17 cellular contexts compared by ENCODE assay signal in the genomic region with DNA sequence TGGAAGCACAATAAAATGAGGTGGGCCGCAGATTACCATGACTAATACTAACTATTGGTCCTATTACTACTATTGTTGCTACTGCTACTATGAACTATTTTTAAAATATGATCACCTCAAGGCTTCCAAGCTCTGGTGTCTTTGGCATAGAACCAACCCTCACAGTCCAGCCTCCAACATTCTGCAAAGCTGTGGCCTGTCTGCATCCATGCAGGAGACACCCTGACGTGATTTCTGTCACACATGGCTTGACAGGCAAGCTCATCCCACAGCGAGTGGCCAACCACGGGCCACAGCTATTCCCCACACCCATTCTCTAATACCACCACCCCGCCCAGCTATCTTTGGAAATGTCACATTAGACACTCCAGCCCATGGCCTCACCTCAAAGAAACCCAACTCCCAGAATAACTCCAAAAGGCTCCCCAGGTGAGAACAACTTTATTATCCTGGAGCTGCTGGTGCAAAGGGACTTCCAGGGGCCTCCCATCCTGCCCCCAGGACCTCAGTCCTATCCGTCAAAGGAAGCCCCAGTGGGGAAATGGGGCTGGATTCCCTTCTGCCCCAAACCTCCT. TPM values are rescaled to one million over a fixed set of nuclear protein-coding genes. Genes with fewer than 3 reads are reported as not detected.
DNase-seq lines count a peak whose midpoint lies in the region; ATAC-seq and TF ChIP-seq lines count a peak whose summit lies in the region.
"Had no signal": no experiment of that assay in that cellular context is flagged by ENCODE, and none has a peak within 500 bp of the region (broad histone marks: within the 10 kb centered on the region; RNA-seq: fewer than 3 reads in every experiment).

No MANE protein-coding gene starts in this region.

- H3K4me2 ChIP-seq in smooth muscle cell = no peak overlapping the region

- no peak overlapping the region for H2AFZ ChIP-seq in smooth muscle cell (ENCODE audit: low read depth)

- peak; percentile 50 for DNase-seq in astrocyte of the hippocampus (ENCODE audit: low read depth, low spot score)
- DNase-seq in right cardiac atrium = no peak
- DNase-seq in smooth muscle cell (lab: John Stamatoyannopoulos, UW; ENCODE audit: unreplicated experiment) = no peak
- no peak for DNase-seq in NCI-H187 (lab: John Stamatoyannopoulos, UW)
- DNase-seq in SIG-M5 treated with dmso at 0.1 percent for 504 hours (lab: John Stamatoyannopoulos, UW; ENCODE audit: unreplicated experiment) = no peak
- DNase-seq: activated CD4-positive, alpha-beta T cell treated with anti-CD3 and anti-CD28 coated beads, Interleukin-2, amount 50 U/mL, for 48 hours; activated T-cell treated with anti-CD3 and anti-CD28 coated beads, Interleukin-2, amount 50 U/mL, for 48 hours; BE2C; DMS153; Karpas-422; NK-92 treated with Interleukin-12 subunit alpha and Interleukin-12 subunit beta, amount 100 ng/mL, for 24 hours; small intestine; SW 1271 had no signal

- H3K9ac ChIP-seq in smooth muscle cell (ENCODE audit: low read depth) = no peak overlapping the region

- no peak overlapping the region for H3K4me3 ChIP-seq in right cardiac atrium (ENCODE audit: low read length)
- no peak overlapping the region for H3K4me3 ChIP-seq in smooth muscle cell
- H3K4me3 ChIP-seq: HAP-1, ovary had no signal

- intact Hi-C loops in right cardiac atrium (cut with DNase I) = loop anchor here in 2 of 4 donors (5.0 to 10.0 kb wide), 2 partner anchors 36 to 368 kb away; no protein-coding TSS in a partner anchor

- ATAC-seq in GM18511 (IDR thresholded peaks at IDR 0.05; ENCODE audit: unreplicated experiment) (peak; percentile 2), right cardiac atrium (peak; percentile 69 to 70), GM19328 (IDR thresholded peaks at IDR 0.05; ENCODE audit: unreplicated experiment) (no peak)

- WGBS in right cardiac atrium = 49% methylated on average over 6 of the region's 6 CpGs
- WGBS in smooth muscle cell (ENCODE audit: low lambda C conversion rate) = 40% methylated on average over 6 of the region's 6 CpGs

- H3K9me3 ChIP-seq in right cardiac atrium (ENCODE audit: control insufficient read depth, low read length) (no peaks in the 10 kb centered on the region), smooth muscle cell (replicated peaks; ENCODE audit: low read depth) (no peaks in the 10 kb centered on the region)
- H3K9me3 ChIP-seq: BE2C, HAP-1, ovary had no signal

- no peaks in the 10 kb centered on the region for H3K4me1 ChIP-seq in right cardiac atrium (ENCODE audit: control insufficient read depth, insufficient read depth, low read length)
- H3K4me1 ChIP-seq in smooth muscle cell (ENCODE audit: low read depth) = no peaks in the 10 kb centered on the region
- H3K4me1 ChIP-seq: BE2C, HAP-1 had no signal

- H4K20me1 ChIP-seq in smooth muscle cell (ENCODE audit: low read depth) = no peaks in the 10 kb centered on the region

- no peaks in the 10 kb centered on the region for H3K36me3 ChIP-seq in smooth muscle cell (ENCODE audit: low read depth)
- H3K36me3 ChIP-seq: BE2C, HAP-1, ovary had no signal

- H3K27me3 ChIP-seq in right cardiac atrium (ENCODE audit: control insufficient read depth, insufficient read depth) = no peaks in the 10 kb centered on the region
- H3K27me3 ChIP-seq in smooth muscle cell (ENCODE audit: low read depth) = no peaks in the 10 kb centered on the region
- H3K27me3 ChIP-seq: BE2C, ovary had no signal

- TF ChIP-seq CTCF in smooth muscle cell (IDR thresholded peaks at IDR 0.05; ENCODE audit: borderline replicate concordance, insufficient read depth, poor library complexity, severe bottlenecking) = no peak

- no peaks in the 10 kb centered on the region for H3K79me2 ChIP-seq in smooth muscle cell (ENCODE audit: low read depth)

- H3K27ac ChIP-seq in right cardiac atrium (ENCODE audit: low read length) (no peak overlapping the region), smooth muscle cell (ENCODE audit: low read depth) (peak overlapping the region; percentile 35)
- H3K27ac ChIP-seq: ovary had no signal

- H3F3A ChIP-seq in smooth muscle cell (ENCODE audit: low read depth) = no peaks in the 10 kb centered on the region

RNA-seq across cellular contexts. Expression of a gene that starts 14.4 kb away (rescaled TPM):
- 100 to 1,000 TPM; 276 to 363 (median 303) TPM for total RNA-seq in right cardiac atrium
- polyA plus RNA-seq in right cardiac atrium = 457 TPM
- 134 and 138 TPM in 2 replicates for total RNA-seq in smooth muscle cell
- polyA plus RNA-seq in smooth muscle cell = 140 and 154 TPM in 2 replicates

RNA-seq across cellular contexts. Expression of a gene that starts 15.8 kb away (rescaled TPM):
- total RNA-seq in right cardiac atrium = 10 to 100 TPM; 21.1 to 27.7 (median 25.6) TPM
- 14.2 TPM for polyA plus RNA-seq in right cardiac atrium
- total RNA-seq in smooth muscle cell = 64.3 and 94.5 TPM in 2 replicates
- 22.7 and 27.2 TPM in 2 replicates for polyA plus RNA-seq in smooth muscle cell

RNA-seq across cellular contexts. Expression of a gene that starts 21.1 kb away (rescaled TPM):
- 1 to 10 TPM; 1.8 to 3.5 (median 2.6) TPM for total RNA-seq in right cardiac atrium
- 3.2 TPM for polyA plus RNA-seq in right cardiac atrium
- 40.9 and 41.9 TPM in 2 replicates for total RNA-seq in smooth muscle cell
- 67.2 and 103 TPM in 2 replicates for polyA plus RNA-seq in smooth muscle cell

RNA-seq across cellular contexts. Expression of a gene that starts 56.9 kb away (rescaled TPM):
- 1 to 10 TPM; 2.9 to 6.2 (median 4.7) TPM for total RNA-seq in right cardiac atrium
- polyA plus RNA-seq in right cardiac atrium = 1.9 TPM
- 1.3 and 2.0 TPM in 2 replicates for total RNA-seq in smooth muscle cell
- polyA plus RNA-seq in smooth muscle cell = 0.09 and 1.6 TPM in 2 replicates
